ENCODE assay signal across 21 cellular contexts in the genomic region with DNA sequence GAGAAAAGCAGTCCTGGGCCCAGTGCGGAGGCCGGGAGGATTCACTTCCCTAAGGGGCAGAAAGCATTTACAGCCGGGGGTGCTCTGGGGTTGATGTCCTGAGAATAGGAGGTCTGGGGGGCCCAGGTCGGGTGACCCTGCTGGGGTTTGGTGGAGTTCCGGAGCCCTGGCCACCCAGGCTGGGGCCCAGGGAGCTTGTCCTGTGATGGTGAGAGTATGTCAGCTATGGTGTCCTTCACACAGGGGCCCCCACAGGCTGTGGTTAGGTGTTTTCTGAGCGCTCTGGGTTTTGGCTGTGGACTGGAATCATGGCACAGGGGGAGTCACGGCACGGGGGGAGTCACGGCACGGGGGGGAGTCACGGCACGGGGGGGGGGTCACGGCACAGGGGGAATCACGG.
"Had no signal": no experiment of that assay in that cellular context is flagged by ENCODE, and none has a peak within 500 bp of the region (broad histone marks: within the 10 kb centered on the region; RNA-seq: fewer than 3 reads in every experiment).

No MANE protein-coding gene starts in this region.

- H3K4me3 Mint-ChIP-seq: dendritic cell treated with granulocyte-macrophage colony-stimulating factor and Interleukin-4, amounts not matched to agents 40 ng/mL and 50 ng/mL, for 4 days; immature natural killer cell; nephron; type B pancreatic cell had no signal

- H3K36me3 Mint-ChIP-seq: immature natural killer cell, type B pancreatic cell had no signal

- DNase-seq: effector memory CD8-positive, alpha-beta T cell; foreskin keratinocyte; immature natural killer cell; left ventricle myocardium inferior; mesenchymal stem cell; midbrain; psoas muscle; retina; stimulated activated CD4-positive, alpha-beta T cell treated with anti-CD3 and anti-CD28 coated beads, Interleukin-2, amount 100 ng/mL, for 24 hours; stimulated activated CD4-positive, alpha-beta T cell treated with anti-CD3 and anti-CD28 coated beads, Interleukin-4, amount 100 ng/mL, for 4 hours; stimulated activated naive CD4-positive, alpha-beta T cell; thyroid gland had no signal

- H3K4me3 ChIP-seq: left ventricle myocardium inferior, lung, psoas muscle, suprapubic skin, thyroid gland had no signal

- H3K9me3 Mint-ChIP-seq: dendritic cell treated with granulocyte-macrophage colony-stimulating factor and Interleukin-4, amounts not matched to agents 40 ng/mL and 50 ng/mL, for 4 days; effector memory CD8-positive, alpha-beta T cell; immature natural killer cell; nephron; type B pancreatic cell had no signal

- H3K4me1 Mint-ChIP-seq: immature natural killer cell had no signal

- H3K27ac ChIP-seq: foreskin keratinocyte, left ventricle myocardium inferior, psoas muscle, suprapubic skin, thyroid gland had no signal

- H3K4me1 ChIP-seq: foreskin keratinocyte, left ventricle myocardium inferior, psoas muscle, suprapubic skin, thyroid gland had no signal

- FAIRE-seq: colon, keratinocyte, urothelium cell line had no signal

- H3K9me3 ChIP-seq: left ventricle myocardium inferior, psoas muscle, suprapubic skin, thyroid gland had no signal

- H3K27me3 ChIP-seq: foreskin keratinocyte, thyroid gland had no signal

- ATAC-seq: effector memory CD8-positive, alpha-beta T cell; foreskin keratinocyte; psoas muscle; sciatic nerve had no signal

- H3K27ac Mint-ChIP-seq: dendritic cell treated with granulocyte-macrophage colony-stimulating factor and Interleukin-4, amounts not matched to agents 40 ng/mL and 50 ng/mL, for 4 days; immature natural killer cell; nephron; type B pancreatic cell had no signal

- H3K36me3 ChIP-seq: left ventricle myocardium inferior, suprapubic skin, thyroid gland had no signal
